In the genomic region with DNA sequence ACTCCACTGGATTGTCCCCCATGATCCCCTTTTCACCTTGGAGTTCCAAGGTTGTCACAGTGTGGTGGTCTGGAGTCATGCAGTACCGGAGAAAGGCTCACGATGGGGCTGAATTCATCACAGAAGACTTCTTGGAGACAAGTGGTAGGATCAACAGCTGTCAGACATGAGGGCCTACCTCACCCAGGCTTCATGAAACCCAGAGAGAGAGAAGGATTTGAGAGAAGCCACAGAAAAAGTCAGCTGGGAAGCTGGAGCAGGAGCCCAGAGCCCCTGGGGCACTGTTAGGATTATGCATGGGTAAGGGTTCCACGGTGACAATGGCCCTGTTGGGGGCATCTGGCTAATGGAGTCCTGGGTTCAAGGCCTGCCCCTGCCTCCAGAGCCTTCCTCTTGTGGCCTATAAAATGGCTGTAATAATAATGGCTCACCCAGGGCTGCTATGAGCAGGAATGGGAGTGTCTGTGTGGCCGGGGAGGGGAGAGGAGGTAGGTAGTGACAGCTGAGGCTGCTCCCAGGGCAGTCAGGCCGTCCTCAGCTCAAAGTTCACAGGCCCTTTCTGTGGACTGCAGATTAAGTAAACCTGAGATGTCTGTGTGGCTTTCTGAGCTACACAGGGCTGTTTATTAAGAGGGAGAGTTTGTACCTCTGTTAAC, we compare ENCODE assay signal across 8 cellular contexts. TPM values are rescaled to one million over a fixed set of nuclear protein-coding genes. Genes with fewer than 3 reads are reported as not detected.
DNase-seq lines count a peak whose midpoint lies in the region; ATAC-seq and TF ChIP-seq lines count a peak whose summit lies in the region.

No MANE protein-coding gene starts in this region.

- H3K4me2 ChIP-seq in skeletal muscle satellite cell (ENCODE audit: low read length), result peak overlapping the region; percentile 81

- H3K27me3 ChIP-seq in Peyer's patch (no peaks in the 10 kb centered on the region), right atrium auricular region (no peaks in the 10 kb centered on the region), skeletal muscle satellite cell (ENCODE audit: control insufficient read depth, insufficient read depth, low read length) (no peaks in the 10 kb centered on the region)

- peak; percentile 70 to 82 for TF ChIP-seq POLR2A in Peyer's patch (IDR thresholded peaks at IDR 0.05)

- peak overlapping the region; percentile 88 to 99 (median 94) for H3K27ac ChIP-seq in Peyer's patch
- H3K27ac ChIP-seq in right atrium auricular region, result peak overlapping the region in 1 of 2 donors; percentile 31

- DNase-seq in AG09309 (ENCODE audit: low read depth), result no peak
- DNase-seq in Peyer's patch, result peak; percentile 62 to 91 (median 86)
- peak; percentile 74 for DNase-seq in activated effector memory CD4-positive, alpha-beta T cell treated with anti-CD3 and anti-CD28 coated beads, Interleukin-2, amount 50 U/mL, for 16 hours
- DNase-seq in right atrium auricular region (ENCODE audit: low spot score), result no peak
- DNase-seq in posterior vena cava (ENCODE audit: low spot score), result no peak

- TF ChIP-seq CTCF in AG09309 (IDR thresholded peaks at IDR 0.05; ENCODE audit: control insufficient read depth, insufficient read depth, low read depth, low read length, missing control alignments) (peak; percentile 34), Peyer's patch (IDR thresholded peaks at IDR 0.05) (peak in 3 of 6 experiments; percentile 31 to 37 (median 33)), right atrium auricular region (IDR thresholded peaks at IDR 0.05) (no peak)

- intact Hi-C loops in posterior vena cava (cut with DNase I), result loop anchor here in 1 of 2 donors (5.0 kb wide), 1 partner anchor 939 kb away; no protein-coding TSS in a partner anchor

- peaks cover 0 to 45% (median 10%) of the 10 kb centered on the region in 4 donors for H3K4me1 ChIP-seq in Peyer's patch
- peaks cover 0 to 10% of the 10 kb centered on the region in 2 donors for H3K4me1 ChIP-seq in right atrium auricular region
- H3K4me1 ChIP-seq in skeletal muscle satellite cell (ENCODE audit: control insufficient read depth, insufficient read depth, low read length), result peaks cover 4% of the 10 kb centered on the region

- peak; percentile 50 for ATAC-seq in GM18873 (IDR thresholded peaks at IDR 0.05; ENCODE audit: low FRiP score, unreplicated experiment)
- peak; percentile 46 for ATAC-seq in HG03108 (IDR thresholded peaks at IDR 0.05; ENCODE audit: unreplicated experiment)

- H3K9me3 ChIP-seq in Peyer's patch (no peaks in the 10 kb centered on the region), right atrium auricular region (no peaks in the 10 kb centered on the region), skeletal muscle satellite cell (replicated peaks; ENCODE audit: low read length) (no peaks in the 10 kb centered on the region)

- H3K4me3 ChIP-seq in AG09309 (ENCODE audit: control insufficient read depth, low read depth, low read length) (peak overlapping the region; percentile 71), Peyer's patch (peak overlapping the region; percentile 52 to 88 (median 80)), right atrium auricular region (peak overlapping the region; percentile 45 to 59), skeletal muscle satellite cell (ENCODE audit: low read length) (peak overlapping the region; percentile 83)

- H3K36me3 ChIP-seq in Peyer's patch, result no peaks in the 10 kb centered on the region
- H3K36me3 ChIP-seq in right atrium auricular region, result no peaks in the 10 kb centered on the region
- H3K36me3 ChIP-seq in skeletal muscle satellite cell (ENCODE audit: insufficient read depth, low read length), result no peaks in the 10 kb centered on the region

- H3K9ac ChIP-seq in skeletal muscle satellite cell (ENCODE audit: low read depth, low read length), result peak overlapping the region; percentile 71

RNA-seq across cellular contexts. Expression of gene TRIM14, which starts 0.9 kb away (rescaled TPM):
- total RNA-seq in Peyer's patch, result 100 to 1,000 TPM in 1 of 4 donors, 10 to 100 TPM in 3; 61.1 to 101 (median 72.0) TPM
- total RNA-seq in right atrium auricular region, result 1 to 10 TPM; 1.8 to 2.0 TPM
- 5.2 and 5.6 TPM in 2 replicates for total RNA-seq in skeletal muscle satellite cell (2012; rRNA removed)
- total RNA-seq in posterior vena cava, result 10 to 100 TPM in 1 of 2 donors, 1 to 10 TPM in 1; 4.9 to 11.8 TPM

Comparison
In these comparisons a context has a peak if more than half of its experiments do, and no peak if none do; other contexts are left out.
1. DNase-seq: peak in Peyer's patch (3 of 3) and activated effector memory CD4-positive, alpha-beta T cell treated with anti-CD3 and anti-CD28 coated beads, Interleukin-2, amount 50 U/mL, for 16 hours (single experiment); none in AG09309 (single experiment), right atrium auricular region (single experiment) and posterior vena cava (single experiment).
2. RNA of gene TRIM14, which starts 0.9 kb away (total RNA-seq): 61.1 to 101 TPM in Peyer's patch; 4.9 to 11.8 TPM in posterior vena cava and 1.8 to 2.0 TPM in right atrium auricular region; every median in the first group is over 4 times any median in the second.
3. Peak in every context shown above with its lines, with median percentiles within 50 percentile points of each other: H3K4me3 ChIP-seq.